8 cellular contexts compared by ENCODE assay signal in the genomic region with DNA sequence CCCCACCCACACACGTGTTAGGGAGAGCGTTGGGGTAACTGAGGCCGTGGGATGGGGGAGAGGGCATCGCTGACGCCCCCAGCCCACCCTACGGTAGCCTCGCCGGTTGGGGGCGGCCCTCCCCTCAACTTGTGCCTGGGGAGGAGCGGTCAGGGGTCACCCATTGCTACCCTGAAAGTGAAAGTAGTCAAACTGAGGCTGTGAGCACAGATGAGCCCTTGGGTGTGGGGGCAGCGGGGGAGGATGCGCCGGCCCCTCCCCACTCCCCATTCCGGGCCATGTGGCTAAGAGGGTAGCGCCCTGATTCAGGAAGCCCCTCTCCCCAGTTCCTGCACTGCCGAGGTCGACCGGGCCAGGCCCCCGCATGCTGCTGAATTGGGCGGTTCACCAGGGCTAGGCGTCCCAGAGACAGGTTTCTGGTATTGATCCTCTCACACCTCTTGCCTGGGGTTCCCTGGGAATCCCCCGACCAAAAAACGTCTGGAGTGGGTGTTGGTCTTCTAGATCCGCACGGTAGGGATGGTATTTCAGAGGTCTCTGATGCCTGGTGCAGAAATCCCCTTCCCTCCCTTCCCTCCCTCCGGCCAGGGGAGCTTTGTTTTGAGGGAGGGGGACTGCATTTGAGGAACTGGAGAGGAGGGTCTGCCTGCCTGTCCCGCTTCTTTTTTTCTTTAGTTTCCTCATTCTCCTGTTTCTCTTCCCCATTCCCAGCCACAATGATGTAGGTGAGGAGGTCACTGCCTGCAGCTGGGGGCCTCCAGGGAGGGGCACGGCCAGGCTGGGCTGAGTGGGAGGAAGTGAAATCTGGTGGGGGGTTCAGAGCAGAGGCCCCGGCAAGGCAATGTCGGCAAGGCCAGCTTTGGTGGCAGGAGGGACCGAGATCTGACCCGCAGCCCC. TPM values are rescaled to one million over a fixed set of nuclear protein-coding genes. Genes with fewer than 3 reads are reported as not detected.
DNase-seq lines count a peak whose midpoint lies in the region; ATAC-seq, FAIRE-seq and TF ChIP-seq lines count a peak whose summit lies in the region.

No MANE protein-coding gene starts in this region.

- CTCF ChIA-PET in RWPE1 (lab: Yijun Ruan, JAX), result interaction anchor here (0.5 to 1.5 kb wide), 3 partner anchors 10 to 1015 kb away, joined by 3 to 13 read pairs (median 4); no protein-coding TSS in a partner anchor

- peaks cover 19% of the 10 kb centered on the region for H4K20me1 ChIP-seq in astrocyte (ENCODE audit: insufficient read depth, low read length)

- FAIRE-seq in astrocyte (lab: Jason Lieb, UNC) (no peak), kidney (lab: Jason Lieb, UNC) (no peak)

- no peak for ATAC-seq in GM21526 (IDR thresholded peaks at IDR 0.05; ENCODE audit: low FRiP score, unreplicated experiment)

- H3K4me2 ChIP-seq in astrocyte (ENCODE audit: low read length), result peak overlapping the region; percentile 93

- no peaks in the 10 kb centered on the region for H3K27me3 ChIP-seq in astrocyte (ENCODE audit: insufficient read depth, low read length)

- H3K9ac ChIP-seq in astrocyte (ENCODE audit: low read length) (peak overlapping the region; percentile 91), kidney (ENCODE audit: low read length in 2 of 2) (peak overlapping the region; percentile 89 to 95)

- H3K36me3 Mint-ChIP-seq in astrocyte (ENCODE audit: low read depth, unreplicated experiment), result peaks cover 1% of the 10 kb centered on the region

- H3K27ac Mint-ChIP-seq in astrocyte (ENCODE audit: unreplicated experiment), result peak overlapping the region; percentile 87

- H3K4me3 ChIP-seq in GM08714 (ENCODE audit: low read length) (peak overlapping the region; percentile 86), astrocyte (ENCODE audit: insufficient read depth, low read depth, low read length) (peak overlapping the region; percentile 90), kidney (ENCODE audit: low read length in 2 of 2) (peak overlapping the region; percentile 75 to 76)

- no peaks in the 10 kb centered on the region for H3K9me3 Mint-ChIP-seq in astrocyte (ENCODE audit: unreplicated experiment)

- H3K4me1 Mint-ChIP-seq in astrocyte (ENCODE audit: low read depth, unreplicated experiment), result peaks cover 24% of the 10 kb centered on the region

- no peaks in the 10 kb centered on the region for H3K36me3 ChIP-seq in astrocyte (ENCODE audit: insufficient read depth, low read length)
- no peaks in the 10 kb centered on the region for H3K36me3 ChIP-seq in kidney (ENCODE audit: control insufficient read depth in 1 of 2, insufficient read depth in 2 of 2, low read length in 2 of 2)

- TF ChIP-seq CTCF in RWPE1 (conservative IDR thresholded peaks at IDR 0.05; ENCODE audit: low read depth) (no peak), astrocyte (IDR thresholded peaks at IDR 0.05; ENCODE audit: insufficient read depth, low read depth, low read length) (no peak), kidney (IDR thresholded peaks at IDR 0.05; ENCODE audit: borderline replicate concordance, extremely low read depth, insufficient read depth) (no peak)

- intact Hi-C loops in kidney (cut with DNase I), result no loop called here

- H3K9me3 ChIP-seq in astrocyte (ENCODE audit: insufficient read depth, low read depth, low read length) (no peaks in the 10 kb centered on the region), kidney (ENCODE audit: control insufficient read depth in 1 of 2, low read length in 2 of 2) (no peaks in the 10 kb centered on the region)

- H2AFZ ChIP-seq in astrocyte (ENCODE audit: low read depth, low read length), result peak overlapping the region; percentile 28

- peak overlapping the region; percentile 75 for H3K27ac ChIP-seq in RWPE1
- peak overlapping the region; percentile 66 for H3K27ac ChIP-seq in astrocyte (ENCODE audit: low read depth, low read length)
- peak overlapping the region; percentile 89 to 91 for H3K27ac ChIP-seq in kidney (ENCODE audit: low read depth in 2 of 2, low read length in 2 of 2)

- H3K4me1 ChIP-seq in astrocyte (ENCODE audit: insufficient read depth, low read length) (peaks cover 58% of the 10 kb centered on the region), kidney (ENCODE audit: control insufficient read depth in 1 of 2, insufficient read depth in 1 of 2, low read depth in 1 of 2, low read length in 2 of 2) (peaks cover 7 to 58% of the 10 kb centered on the region in 2 donors)

- H3K79me2 ChIP-seq in astrocyte (ENCODE audit: insufficient read depth, low read length), result peaks cover 59% of the 10 kb centered on the region

- POLR2A ChIA-PET in RWPE1 (lab: Yijun Ruan, JAX; ENCODE audit: low non-redundant PET), result interaction anchor here (0.6 kb wide), 1 partner anchor 106 kb away, joined by 7 read pairs; no protein-coding TSS in a partner anchor

- H3K27me3 Mint-ChIP-seq in astrocyte (ENCODE audit: low read depth, unreplicated experiment), result no peaks in the 10 kb centered on the region

- H3K4me3 Mint-ChIP-seq in astrocyte (ENCODE audit: unreplicated experiment), result peak overlapping the region; percentile 93

- DNase-seq in RWPE1 (ENCODE audit: low spot score) (no peak), astrocyte (ENCODE audit: low read depth) (no peak), kidney (peak; percentile 82), KG1 (lab: John Stamatoyannopoulos, UW) (no peak), NCI-H2196 (lab: John Stamatoyannopoulos, UW; ENCODE audit: unreplicated experiment) (no peak)
- DNase-seq in stimulated activated CD4-positive, alpha-beta T cell treated with anti-CD3 and anti-CD28 coated beads, Interleukin-4, amount 100 ng/mL, for 4 hours, result peak; percentile 50 to 67

RNA-seq across cellular contexts. Expression of a gene that starts 1.0 kb away (rescaled TPM):
- total RNA-seq in astrocyte (23.6 and 26.1 TPM in 2 replicates), kidney (35.0 TPM)
- polyA plus RNA-seq in kidney (ENCODE audit: insufficient read depth, low read depth, low replicate concordance), result 7.3 TPM

RNA-seq across cellular contexts. Expression of a gene that starts 37.8 kb away (rescaled TPM):
- total RNA-seq in astrocyte (14.3 and 14.9 TPM in 2 replicates), kidney (19.0 TPM)
- 6.3 TPM for polyA plus RNA-seq in kidney (ENCODE audit: insufficient read depth, low read depth, low replicate concordance)

Comparison
In these comparisons a context has a peak if more than half of its experiments do, and no peak if none do; other contexts are left out.
1. DNase-seq: peak in kidney (single experiment) and stimulated activated CD4-positive, alpha-beta T cell treated with anti-CD3 and anti-CD28 coated beads, Interleukin-4, amount 100 ng/mL, for 4 hours (2 of 2); none in RWPE1 (single experiment), astrocyte (single experiment), KG1 (single experiment) and NCI-H2196 (single experiment).
2. Peak in every context shown above with its lines, with median percentiles within 50 percentile points of each other: H3K4me3 ChIP-seq and H3K27ac ChIP-seq.